Comparison of ENCODE assay signal across 8 cellular contexts in genomic region chr19:48724796-48725753, GRCh38. TPM values are rescaled to one million over a fixed set of nuclear protein-coding genes. Genes with fewer than 3 reads are reported as not detected.
DNase-seq lines count a peak whose midpoint lies in the region; ATAC-seq and TF ChIP-seq lines count a peak whose summit lies in the region.

No MANE protein-coding gene starts in this region.

- peaks cover 28% of the 10 kb centered on the region for H3K36me3 Mint-ChIP-seq in activated CD8-positive, alpha-beta T cell treated with anti-CD3 and anti-CD28 coated beads, Interleukin-2, amount 10 ng/mL, durations not matched to agents 7 days and 5 days (ENCODE audit: low read depth)

- H3K4me3 ChIP-seq in foreskin fibroblast (ENCODE audit: low read depth in 1 of 2, low read length in 2 of 2), result no peak overlapping the region
- no peak overlapping the region for H3K4me3 ChIP-seq in neutrophil (ENCODE audit: low read depth in 1 of 2, low read length in 1 of 2)

- CTCF ChIA-PET in activated CD8-positive, alpha-beta T cell treated with anti-CD3 and anti-CD28 coated beads, Interleukin-2, amount 10 ng/mL, durations not matched to agents 7 days and 5 days (lab: Charles Lee), result interaction anchor here (0.6 to 2.5 kb wide), 11 partner anchors 8 to 412 kb away, joined by 3 to 15 read pairs (median 4); partner anchors contain the start of genes CA11 and RUVBL2

- peaks cover 16% of the 10 kb centered on the region for H3K9me3 Mint-ChIP-seq in activated CD8-positive, alpha-beta T cell treated with anti-CD3 and anti-CD28 coated beads, Interleukin-2, amount 10 ng/mL, durations not matched to agents 7 days and 5 days (ENCODE audit: insufficient read depth)

- H3K4me3 Mint-ChIP-seq in activated CD8-positive, alpha-beta T cell treated with anti-CD3 and anti-CD28 coated beads, Interleukin-2, amount 10 ng/mL, durations not matched to agents 7 days and 5 days, result peak overlapping the region; percentile 13

- H3K36me3 ChIP-seq in neutrophil, result no peaks in the 10 kb centered on the region

- ATAC-seq in activated CD8-positive, alpha-beta T cell treated with anti-CD3 and anti-CD28 coated beads, Interleukin-2, amount 10 ng/mL, durations not matched to agents 7 days and 5 days, result peak; percentile 28
- ATAC-seq in GM21717 (IDR thresholded peaks at IDR 0.05; ENCODE audit: unreplicated experiment) (no peak), HG03354 (IDR thresholded peaks at IDR 0.05; ENCODE audit: poor library complexity, severe bottlenecking, unreplicated experiment) (no peak)

- DNase-seq in stimulated activated CD4-positive, alpha-beta T cell treated with anti-CD3 and anti-CD28 coated beads, Interleukin-4, amount 100 ng/mL, for 24 hours, result peak; percentile 36
- no peak for DNase-seq in stimulated activated CD4-positive, alpha-beta T cell treated with anti-CD3 and anti-CD28 coated beads, Interleukin-4, amount 100 ng/mL, for 4 hours
- DNase-seq in NCI-H446 (lab: John Stamatoyannopoulos, UW) (peak; percentile 62 to 64), foreskin fibroblast (peak; percentile 81 to 91)
- peak; percentile 63 for DNase-seq in activated CD8-positive, alpha-beta T cell treated with anti-CD3 and anti-CD28 coated beads, Interleukin-2, amount 10 ng/mL, durations not matched to agents 7 days and 5 days

- H3K27ac Mint-ChIP-seq in activated CD8-positive, alpha-beta T cell treated with anti-CD3 and anti-CD28 coated beads, Interleukin-2, amount 10 ng/mL, durations not matched to agents 7 days and 5 days, result peak overlapping the region; percentile 97

- peak overlapping the region; percentile 77 for H3K27ac ChIP-seq in neutrophil

- H3K4me1 ChIP-seq in neutrophil (ENCODE audit: control insufficient read depth in 1 of 2, insufficient read depth in 1 of 2, low read depth in 1 of 2, low read length in 1 of 2), result peaks cover 13 to 30% of the 10 kb centered on the region in 2 experiments

- no peaks in the 10 kb centered on the region for H3K27me3 ChIP-seq in neutrophil

- H3K9me3 ChIP-seq in neutrophil, result peaks cover 11% of the 10 kb centered on the region

- POLR2A ChIA-PET in activated CD8-positive, alpha-beta T cell treated with anti-CD3 and anti-CD28 coated beads, Interleukin-2, amount 10 ng/mL, durations not matched to agents 7 days and 5 days (lab: Charles Lee), result interaction anchor here (0.7 to 1.2 kb wide), 3 partner anchors 10 to 239 kb away, joined by 3 to 4 read pairs (median 3); no protein-coding TSS in a partner anchor

- no peaks in the 10 kb centered on the region for H3K27me3 Mint-ChIP-seq in activated CD8-positive, alpha-beta T cell treated with anti-CD3 and anti-CD28 coated beads, Interleukin-2, amount 10 ng/mL, durations not matched to agents 7 days and 5 days (ENCODE audit: low read depth)

- TF ChIP-seq CTCF in foreskin fibroblast (IDR thresholded peaks at IDR 0.05; ENCODE audit: low read depth, low read length) (no peak), neutrophil (IDR thresholded peaks at IDR 0.05) (no peak)

- H3K4me1 Mint-ChIP-seq in activated CD8-positive, alpha-beta T cell treated with anti-CD3 and anti-CD28 coated beads, Interleukin-2, amount 10 ng/mL, durations not matched to agents 7 days and 5 days (ENCODE audit: low read depth), result peaks cover 39% of the 10 kb centered on the region

RNA-seq across cellular contexts. Expression of gene MAMSTR, which starts 5.5 kb away (rescaled TPM):
- 1 to 10 TPM in 1 of 2 experiments, under 1 TPM in 1; 0.79 to 1.3 TPM for total RNA-seq in activated CD8-positive, alpha-beta T cell treated with anti-CD3 and anti-CD28 coated beads, Interleukin-2, amount 10 ng/mL, durations not matched to agents 7 days and 5 days

RNA-seq across cellular contexts. Expression of gene RASIP1, which starts 15.3 kb away (rescaled TPM):
- total RNA-seq in activated CD8-positive, alpha-beta T cell treated with anti-CD3 and anti-CD28 coated beads, Interleukin-2, amount 10 ng/mL, durations not matched to agents 7 days and 5 days, result under 1 TPM; 0.26 to 0.42 TPM

RNA-seq across cellular contexts. Expression of gene IZUMO1, which starts 21.6 kb away (rescaled TPM):
- total RNA-seq in activated CD8-positive, alpha-beta T cell treated with anti-CD3 and anti-CD28 coated beads, Interleukin-2, amount 10 ng/mL, durations not matched to agents 7 days and 5 days, result not detected

RNA-seq across cellular contexts. Expression of gene FUT1, which starts 27.4 kb away (rescaled TPM):
- under 1 TPM; 0.16 to 0.26 TPM for total RNA-seq in activated CD8-positive, alpha-beta T cell treated with anti-CD3 and anti-CD28 coated beads, Interleukin-2, amount 10 ng/mL, durations not matched to agents 7 days and 5 days

RNA-seq across cellular contexts. Expression of gene FUT2, which starts 29.3 kb away (rescaled TPM):
- total RNA-seq in activated CD8-positive, alpha-beta T cell treated with anti-CD3 and anti-CD28 coated beads, Interleukin-2, amount 10 ng/mL, durations not matched to agents 7 days and 5 days, result not detected

Comparison
In these comparisons a context has a peak if more than half of its experiments do, and no peak if none do; other contexts are left out.
1. DNase-seq: peak in stimulated activated CD4-positive, alpha-beta T cell treated with anti-CD3 and anti-CD28 coated beads, Interleukin-4, amount 100 ng/mL, for 24 hours (single experiment), NCI-H446 (2 of 2), activated CD8-positive, alpha-beta T cell treated with anti-CD3 and anti-CD28 coated beads, Interleukin-2, amount 10 ng/mL, durations not matched to agents 7 days and 5 days (single experiment) and foreskin fibroblast (2 of 2); none in stimulated activated CD4-positive, alpha-beta T cell treated with anti-CD3 and anti-CD28 coated beads, Interleukin-4, amount 100 ng/mL, for 4 hours (0 of 2).